In genomic region chr5:180860887-180861822, GRCh38 we compare ENCODE assay signal across 8 cellular contexts. TPM values are rescaled to one million over a fixed set of nuclear protein-coding genes. Genes with fewer than 3 reads are reported as not detected.
DNase-seq lines count a peak whose midpoint lies in the region; ATAC-seq lines count a peak whose summit lies in the region.

TSS of gene ZFP62 (minus strand) at chr5:180861276. CDS start at chr5:180861219, 57 bp downstream.

- peak; percentile 88 for ATAC-seq in GM21528 (IDR thresholded peaks at IDR 0.05; ENCODE audit: low FRiP score, unreplicated experiment)

- H3K27ac ChIP-seq in epithelial cell of prostate = peak within 1 kb of the TSS; percentile 85

- DNase-seq in DMS 273 treated with DMSO at 0.1 percent for 48 hours (lab: John Stamatoyannopoulos, UW) (peak; percentile 80), HuH-7.5 (ENCODE audit: low spot score) (peak; percentile 74), OCI-M1 (lab: John Stamatoyannopoulos, UW) (peak; percentile 95), activated T-cell treated with anti-CD3 and anti-CD28 coated beads for 24 hours (ENCODE audit: low read depth) (peak; percentile 82), epithelial cell of prostate (ENCODE audit: low read depth, low spot score) (peak; percentile 61), mucosa of gallbladder (ENCODE audit: low spot score) (peak; percentile 92)
- DNase-seq in stimulated activated CD8-positive, alpha-beta memory T cell treated with anti-CD3 and anti-CD28 coated beads, Interleukin-4, amount 100 ng/mL, for 24 hours (ENCODE audit: low read depth) = peak; percentile 82

RNA-seq across cellular contexts. Expression of gene ZFP62, which starts in this region (rescaled TPM):
- 34.7 TPM for total RNA-seq in mucosa of gallbladder

Comparison
In these comparisons a context has a peak if more than half of its experiments do, and no peak if none do; other contexts are left out.
1. Peak in every context shown above with its lines: DNase-seq, ATAC-seq and H3K27ac ChIP-seq.